16 cellular contexts compared by ENCODE assay signal in genomic region chr1:229131243-229132105, GRCh38.
DNase-seq lines count a peak whose midpoint lies in the region; ATAC-seq, FAIRE-seq and TF ChIP-seq lines count a peak whose summit lies in the region.
"Had no signal": no experiment of that assay in that cellular context is flagged by ENCODE, and none has a peak within 500 bp of the region (broad histone marks: within the 10 kb centered on the region; RNA-seq: fewer than 3 reads in every experiment).

No MANE protein-coding gene starts in this region.

- no peaks in the 10 kb centered on the region for H4K20me1 ChIP-seq in HepG2 (ENCODE audit: insufficient read depth, low read length)

- H3K4me3 ChIP-seq in HepG2 (replicated peaks in 1 of 3; ENCODE audit: insufficient read depth in 1 of 3, low read depth in 2 of 3, low read length in 3 of 3), result peak overlapping the region in 1 of 3 experiments; percentile 21; a peak in 1 of 6 replicates
- H3K4me3 ChIP-seq: heart left ventricle had no signal

- H3K9me3 ChIP-seq in HepG2 (ENCODE audit: low read length), result peaks cover 24% of the 10 kb centered on the region

- H3K9ac ChIP-seq in HepG2 (ENCODE audit: insufficient read depth, low read depth, low read length), result peak overlapping the region; percentile 83

- peak overlapping the region; percentile 69 for H3K27ac Mint-ChIP-seq in activated CD4-positive, alpha-beta T cell treated with anti-CD3 and anti-CD28 coated beads, Interleukin-2, amount 10 ng/mL, durations not matched to agents 7 days and 5 days
- H3K27ac Mint-ChIP-seq: stimulated activated naive CD8-positive, alpha-beta T cell treated with anti-CD3 and anti-CD28 coated beads, Interleukin-15, amount 100 ng/mL, for 72 hours had no signal

- intact Hi-C loops in HepG2 (cut with micrococcal nuclease; ENCODE audit: unreplicated experiment), result loop anchor here (1.0 to 10.0 kb wide), 2 partner anchors 90 to 297 kb away; no protein-coding TSS in a partner anchor

- no peaks in the 10 kb centered on the region for H3K27me3 ChIP-seq in HepG2 (ENCODE audit: control insufficient read depth in 1 of 2, insufficient read depth in 2 of 2, low read length in 2 of 2)

- no peak overlapping the region for H2AFZ ChIP-seq in HepG2 (ENCODE audit: low read length)

- H3K4me3 Mint-ChIP-seq in activated CD4-positive, alpha-beta T cell treated with anti-CD3 and anti-CD28 coated beads, Interleukin-2, amount 10 ng/mL, durations not matched to agents 7 days and 5 days, result no peak overlapping the region
- H3K4me3 Mint-ChIP-seq: stimulated activated naive CD8-positive, alpha-beta T cell treated with anti-CD3 and anti-CD28 coated beads, Interleukin-15, amount 100 ng/mL, for 72 hours had no signal

- FAIRE-seq in HepG2 (lab: Jason Lieb, UNC), result peak; percentile 96
- FAIRE-seq: H54 had no signal

- H3K9me3 Mint-ChIP-seq in activated CD4-positive, alpha-beta T cell treated with anti-CD3 and anti-CD28 coated beads, Interleukin-2, amount 10 ng/mL, durations not matched to agents 7 days and 5 days, result peaks cover 27% of the 10 kb centered on the region

- TF ChIP-seq POLR2A in HepG2 (IDR thresholded peaks at IDR 0.05; ENCODE audit: insufficient read depth in 1 of 2, low read depth in 2 of 2, low read length in 2 of 2), result peak; percentile 21 to 38; a peak in 2 of 4 replicates

- no peaks in the 10 kb centered on the region for H3K79me2 ChIP-seq in HepG2 (ENCODE audit: insufficient read depth, low read length)

- H3K36me3 ChIP-seq in HepG2 (replicated peaks in 1 of 2; ENCODE audit: control insufficient read depth in 1 of 2, insufficient read depth in 2 of 2, low read length in 2 of 2), result no peaks in the 10 kb centered on the region
- H3K36me3 ChIP-seq: heart left ventricle had no signal

- H3K4me2 ChIP-seq in HepG2 (ENCODE audit: low read depth, low read length), result peak overlapping the region; percentile 66

- WGBS in HepG2 (ENCODE audit: low lambda C conversion rate), result 0% methylated on average over 1 of the region's 1 CpG

- H3K4me1 ChIP-seq in HepG2 (ENCODE audit: insufficient read depth, low read length), result peaks cover 69% of the 10 kb centered on the region

- H3K27ac ChIP-seq in HepG2 (ENCODE audit: extremely low read length, insufficient read depth, low read length), result peak overlapping the region; percentile 100
- H3K27ac ChIP-seq: heart left ventricle had no signal

- 0 out of 2 replicates have a peak, but pooled peaks have one; percentile 4 for TF ChIP-seq RAD21 in HepG2 (CRISPR knock-in tag; IDR thresholded peaks at IDR 0.05)

- H3K4me1 Mint-ChIP-seq in activated CD4-positive, alpha-beta T cell treated with anti-CD3 and anti-CD28 coated beads, Interleukin-2, amount 10 ng/mL, durations not matched to agents 7 days and 5 days, result peaks cover 55% of the 10 kb centered on the region

- peaks cover 16% of the 10 kb centered on the region for H3K36me3 Mint-ChIP-seq in activated CD4-positive, alpha-beta T cell treated with anti-CD3 and anti-CD28 coated beads, Interleukin-2, amount 10 ng/mL, durations not matched to agents 7 days and 5 days (ENCODE audit: low read depth)

- POLR2A ChIA-PET in activated CD4-positive, alpha-beta T cell treated with anti-CD3 and anti-CD28 coated beads, Interleukin-2, amount 10 ng/mL, durations not matched to agents 7 days and 5 days (lab: Charles Lee), result no interaction called here
- POLR2A ChIA-PET in HepG2 (lab: Yijun Ruan, JAX), result interaction anchor here (0.8 to 4.8 kb wide), 28 partner anchors 10 to 395 kb away, joined by 3 to 56 read pairs (median 4); no protein-coding TSS in a partner anchor

- TF ChIP-seq EP300 in HepG2 (IDR thresholded peaks at IDR 0.05; ENCODE audit: low read depth in 2 of 2, low read length in 2 of 2), result peak; percentile 92 to 99
- peak; percentile 85 for TF ChIP-seq EP300 in HepG2 (CRISPR knock-in tag; IDR thresholded peaks at IDR 0.05; ENCODE audit: borderline replicate concordance)

- no TSS peak for BruUV-seq in HepG2 (replicated peaks; lab: Mats Ljungman, UMichigan)

- CTCF ChIA-PET in activated CD4-positive, alpha-beta T cell treated with anti-CD3 and anti-CD28 coated beads, Interleukin-2, amount 10 ng/mL, durations not matched to agents 7 days and 5 days (lab: Charles Lee), result no interaction called here
- CTCF ChIA-PET in HepG2 (lab: Yijun Ruan, JAX; ENCODE audit: low intra/inter-chr PET ratio, low total read pairs), result no interaction called here

- peaks cover 2% of the 10 kb centered on the region for H3K27me3 Mint-ChIP-seq in activated CD4-positive, alpha-beta T cell treated with anti-CD3 and anti-CD28 coated beads, Interleukin-2, amount 10 ng/mL, durations not matched to agents 7 days and 5 days
- H3K27me3 Mint-ChIP-seq: stimulated activated naive CD8-positive, alpha-beta T cell treated with anti-CD3 and anti-CD28 coated beads, Interleukin-15, amount 100 ng/mL, for 72 hours had no signal

- in situ Hi-C loops in HepG2 (cut with HindIII; ENCODE audit: extremely low pct_ligation_motif_present, low pct_unique_long_range_greater_than_20kb), result no loop called here

- ATAC-seq in HepG2 (peak; percentile 77), GM18498 (IDR thresholded peaks at IDR 0.05; ENCODE audit: unreplicated experiment) (no peak)
- ATAC-seq: activated CD4-positive, CD25-positive, alpha-beta regulatory T cell treated with anti-CD3 and anti-CD28 coated beads, Interleukin-2, amount 50 U/mL, for 24 hours; heart left ventricle; stimulated activated naive CD8-positive, alpha-beta T cell treated with anti-CD3 and anti-CD28 coated beads, Interleukin-15, amount 100 ng/mL, for 72 hours had no signal

- DNase-seq in activated CD4-positive, alpha-beta T cell treated with anti-CD3 and anti-CD28 coated beads, Interleukin-2, amount 10 ng/mL, durations not matched to agents 7 days and 5 days, result no peak
- no peak for DNase-seq in activated CD4-positive, alpha-beta T cell treated with anti-CD3 and anti-CD28 coated beads, Interleukin-2, amount 50 U/mL, for 48 hours
- peak; percentile 65 for DNase-seq in SW480 (ENCODE audit: low spot score)
- peak; percentile 98 for DNase-seq in HepG2 (ENCODE audit: low spot score)
- DNase-seq in superior temporal gyrus (ENCODE audit: extremely low spot score), result peak; percentile 86
- DNase-seq in GDM1 (lab: John Stamatoyannopoulos, UW), result no peak
- DNase-seq in occipital lobe (lab: John Stamatoyannopoulos, UW), result no peak
- DNase-seq: activated T-cell treated with anti-CD3 and anti-CD28 coated beads for 4 hours; DMS 273 treated with DMSO at 0.1 percent for 48 hours; heart left ventricle; MM.1S; NCI-H2171 treated with DMSO at 0.1 percent for 48 hours; stimulated activated naive CD8-positive, alpha-beta T cell treated with anti-CD3 and anti-CD28 coated beads, Interleukin-15, amount 100 ng/mL, for 72 hours had no signal

- TF ChIP-seq CTCF in HepG2 (CRISPR knock-in tag; IDR thresholded peaks at IDR 0.05), result no peak

TF ChIP-seq in HepG2, 621 proteins besides CTCF, POLR2A, EP300 and RAD21 (continues in another document):
- TF ChIP-seq NCOR1 (IDR thresholded peaks at IDR 0.05; ENCODE audit: borderline replicate concordance, low read length), result peak; percentile 98
- TF ChIP-seq ZNF512B (CRISPR knock-in tag; IDR thresholded peaks at IDR 0.05; ENCODE audit: borderline replicate concordance), result no peak
- no peak for TF ChIP-seq PLRG1 (conservative IDR thresholded peaks at IDR 0.05)
- peak; percentile 82; the same call in 1 of the 2 replicates for TF ChIP-seq GLI4 (CRISPR knock-in tag; IDR thresholded peaks at IDR 0.05; ENCODE audit: borderline replicate concordance)
- TF ChIP-seq AKAP8 (CRISPR knock-in tag; IDR thresholded peaks at IDR 0.05), result no peak
- TF ChIP-seq ZNF891 (CRISPR knock-in tag; IDR thresholded peaks at IDR 0.05), result no peak
- TF ChIP-seq ZNF101 (CRISPR knock-in tag; IDR thresholded peaks at IDR 0.05; ENCODE audit: borderline replicate concordance, low read depth), result no peak
- no peak for TF ChIP-seq BRCA1 (CRISPR knock-in tag; IDR thresholded peaks at IDR 0.05)
- TF ChIP-seq ZNF367 (CRISPR knock-in tag; IDR thresholded peaks at IDR 0.05; ENCODE audit: borderline replicate concordance), result no peak
- TF ChIP-seq, protein P1, sequence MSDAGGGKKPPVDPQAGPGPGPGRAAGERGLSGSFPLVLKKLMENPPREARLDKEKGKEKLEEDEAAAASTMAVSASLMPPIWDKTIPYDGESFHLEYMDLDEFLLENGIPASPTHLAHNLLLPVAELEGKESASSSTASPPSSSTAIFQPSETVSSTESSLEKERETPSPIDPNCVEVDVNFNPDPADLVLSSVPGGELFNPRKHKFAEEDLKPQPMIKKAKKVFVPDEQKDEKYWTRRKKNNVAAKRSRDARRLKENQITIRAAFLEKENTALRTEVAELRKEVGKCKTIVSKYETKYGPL (CRISPR knock-in tag; IDR thresholded peaks at IDR 0.05), result peak; percentile 98
- no peak for TF ChIP-seq GPN1 (CRISPR knock-in tag; IDR thresholded peaks at IDR 0.05; ENCODE audit: borderline replicate concordance)
- TF ChIP-seq YY1 (IDR thresholded peaks at IDR 0.05; ENCODE audit: insufficient read depth, insufficient replicate concordance, low read depth, low read length), result peak; percentile 45

Comparison
In these comparisons a context has a peak if more than half of its experiments do, and no peak if none do; other contexts are left out.
1. DNase-seq: peak in SW480 (single experiment), HepG2 (single experiment) and superior temporal gyrus (single experiment); none in activated CD4-positive, alpha-beta T cell treated with anti-CD3 and anti-CD28 coated beads, Interleukin-2, amount 10 ng/mL, durations not matched to agents 7 days and 5 days (single experiment), activated CD4-positive, alpha-beta T cell treated with anti-CD3 and anti-CD28 coated beads, Interleukin-2, amount 50 U/mL, for 48 hours (0 of 2), GDM1 (single experiment) and occipital lobe (single experiment).